1 cellular context compared by ENCODE assay signal in the genomic region with DNA sequence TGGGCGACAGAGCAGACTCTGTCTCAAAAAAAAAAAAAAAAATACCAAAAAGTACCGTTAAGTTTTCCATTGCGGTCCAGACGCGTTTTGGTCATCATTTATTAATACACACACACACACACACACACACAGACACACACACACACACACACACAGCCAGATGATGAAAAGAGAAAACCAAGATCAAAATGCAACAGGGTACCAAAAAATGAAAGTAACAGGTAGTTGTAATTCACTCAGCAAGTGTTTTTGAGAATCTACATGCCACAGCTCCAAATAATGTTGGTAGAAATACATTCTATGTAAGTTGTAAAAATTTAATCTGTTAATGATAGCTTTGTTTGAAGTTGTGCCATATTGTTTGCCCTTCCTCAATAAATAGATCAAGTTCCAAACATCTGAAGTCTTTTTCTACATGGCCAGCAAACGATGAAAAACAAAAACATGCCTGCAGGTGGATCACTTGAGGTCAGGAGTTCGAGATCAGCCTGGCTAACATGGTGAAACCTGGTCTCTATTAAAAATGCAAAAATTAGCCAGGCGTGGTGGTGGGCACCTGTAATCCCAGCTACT.
TF ChIP-seq lines count a peak whose summit lies in the region.

No MANE protein-coding gene starts in this region.

TF ChIP-seq in HEK293, 187 proteins besides CTCF, POLR2A, EP300 and RAD21 (continued from another document):
- no peak for TF ChIP-seq KLF7 (tag by site-specific recombination; IDR thresholded peaks at IDR 0.05; ENCODE audit: borderline replicate concordance)
- TF ChIP-seq, protein P1, sequence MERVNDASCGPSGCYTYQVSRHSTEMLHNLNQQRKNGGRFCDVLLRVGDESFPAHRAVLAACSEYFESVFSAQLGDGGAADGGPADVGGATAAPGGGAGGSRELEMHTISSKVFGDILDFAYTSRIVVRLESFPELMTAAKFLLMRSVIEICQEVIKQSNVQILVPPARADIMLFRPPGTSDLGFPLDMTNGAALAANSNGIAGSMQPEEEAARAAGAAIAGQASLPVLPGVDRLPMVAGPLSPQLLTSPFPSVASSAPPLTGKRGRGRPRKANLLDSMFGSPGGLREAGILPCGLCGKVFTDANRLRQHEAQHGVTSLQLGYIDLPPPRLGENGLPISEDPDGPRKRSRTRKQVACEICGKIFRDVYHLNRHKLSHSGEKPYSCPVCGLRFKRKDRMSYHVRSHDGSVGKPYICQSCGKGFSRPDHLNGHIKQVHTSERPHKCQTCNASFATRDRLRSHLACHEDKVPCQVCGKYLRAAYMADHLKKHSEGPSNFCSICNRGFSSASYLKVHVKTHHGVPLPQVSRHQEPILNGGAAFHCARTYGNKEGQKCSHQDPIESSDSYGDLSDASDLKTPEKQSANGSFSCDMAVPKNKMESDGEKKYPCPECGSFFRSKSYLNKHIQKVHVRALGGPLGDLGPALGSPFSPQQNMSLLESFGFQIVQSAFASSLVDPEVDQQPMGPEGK (tag by site-specific recombination; IDR thresholded peaks at IDR 0.05) = no peak
- TF ChIP-seq ZNF473 (tag by site-specific recombination; IDR thresholded peaks at IDR 0.05) = no peak
- no peak for TF ChIP-seq ZNF837 (tag by site-specific recombination; IDR thresholded peaks at IDR 0.05)
- TF ChIP-seq SCRT1 (tag by site-specific recombination; IDR thresholded peaks at IDR 0.05; ENCODE audit: borderline replicate concordance) = peak; percentile 67
- no peak for TF ChIP-seq ZNF175 (tag by site-specific recombination; IDR thresholded peaks at IDR 0.05)
TF ChIP-seq in HEK293: peak in this region for 2.
